1 cellular context compared by ENCODE assay signal in genomic region chr1:67916439-67916886, GRCh38.
A peak's percentile ranks its signal among the peaks of the same experiment; 100 is the strongest.
TF ChIP-seq lines count a peak whose summit lies in the region.

No MANE protein-coding gene starts in this region.

TF ChIP-seq in K562, 482 proteins besides CTCF, POLR2A, EP300 and RAD21 (continued from another document and continues in another):
- no peak for TF ChIP-seq ZBTB7A (IDR thresholded peaks at IDR 0.05; ENCODE audit: borderline replicate concordance, control insufficient read depth, low read depth, low read length)
- no peak for TF ChIP-seq MAX (CRISPR knock-in tag; IDR thresholded peaks at IDR 0.05)
- no peak for TF ChIP-seq ZFP91 (CRISPR knock-in tag; IDR thresholded peaks at IDR 0.05)
- peak; percentile 35; the same call in 1 of the 2 replicates for TF ChIP-seq USF1 (CRISPR knock-in tag; IDR thresholded peaks at IDR 0.05)
- TF ChIP-seq ZSCAN29 (IDR thresholded peaks at IDR 0.05) = no peak
- peak; percentile 72 for TF ChIP-seq ARID1B (IDR thresholded peaks at IDR 0.05)
- TF ChIP-seq DNMT1 (IDR thresholded peaks at IDR 0.05) = no peak
- no peak for TF ChIP-seq ARID2 (IDR thresholded peaks at IDR 0.05)
- no peak for TF ChIP-seq HDAC1 (IDR thresholded peaks at IDR 0.05)
- no peak for TF ChIP-seq POU5F1 (IDR thresholded peaks at IDR 0.05; ENCODE audit: borderline replicate concordance, low read depth, low read length, partially characterized antibody)
- TF ChIP-seq ZNF740 (CRISPR knock-in tag; IDR thresholded peaks at IDR 0.05) = no peak
- TF ChIP-seq ZNF740 (tag; IDR thresholded peaks at IDR 0.05) = no peak
- TF ChIP-seq HDAC8 (tag; IDR thresholded peaks at IDR 0.05) = 0 out of 2 replicates have a peak, but pooled peaks have one; percentile 18
- peak; percentile 24; the same call in 1 of the 2 replicates for TF ChIP-seq CREB3L1 (IDR thresholded peaks at IDR 0.05; ENCODE audit: borderline replicate concordance, low read depth)
- TF ChIP-seq BACH1 (tag; IDR thresholded peaks at IDR 0.05) = no peak
- TF ChIP-seq ADNP (tag; IDR thresholded peaks at IDR 0.05) = peak; percentile 43; the same call in 1 of the 2 replicates
- TF ChIP-seq THAP12 (CRISPR knock-in tag; IDR thresholded peaks at IDR 0.05) = no peak
- TF ChIP-seq NR0B1 (IDR thresholded peaks at IDR 0.05; ENCODE audit: partially characterized antibody) = no peak
- no peak for TF ChIP-seq AFF4 (CRISPR knock-in tag; IDR thresholded peaks at IDR 0.05)
- no peak for TF ChIP-seq CCAR2 (IDR thresholded peaks at IDR 0.05; ENCODE audit: low read depth, low read length)
- 0 out of 3 replicates have a peak, but pooled peaks of 1 of the 2 experiments have one; percentile 34 for TF ChIP-seq CBX3 (IDR thresholded peaks at IDR 0.05; ENCODE audit: borderline replicate concordance in 1 of 2, low read length in 2 of 2)
- no peak for TF ChIP-seq HOXB6 (CRISPR knock-in tag; IDR thresholded peaks at IDR 0.05; ENCODE audit: borderline replicate concordance)
- no peak for TF ChIP-seq PRPF4 (IDR thresholded peaks at IDR 0.05; ENCODE audit: insufficient read depth, low read depth, low read length, poor library complexity, severe bottlenecking)
- TF ChIP-seq MNT (conservative IDR thresholded peaks at IDR 0.05) = peak in 1 of 2 experiments; percentile 38; a peak in 1 of 4 replicates
- TF ChIP-seq MXD1 (CRISPR knock-in tag; IDR thresholded peaks at IDR 0.05; ENCODE audit: borderline replicate concordance, poor library complexity, severe bottlenecking) = no peak
- no peak for TF ChIP-seq NR2C2 (CRISPR knock-in tag; IDR thresholded peaks at IDR 0.05)
- TF ChIP-seq NR2C2 (tag; IDR thresholded peaks at IDR 0.05) = peak; percentile 74
- TF ChIP-seq TFE3 (CRISPR knock-in tag; IDR thresholded peaks at IDR 0.05) = no peak
- TF ChIP-seq SNRNP70 (optimal IDR thresholded peaks at IDR 0.05; ENCODE audit: low read depth, low read length) = no peak
- TF ChIP-seq KLF16 (IDR thresholded peaks at IDR 0.05) = peak; percentile 69; the same call in 1 of the 2 replicates
- TF ChIP-seq ZKSCAN8 (CRISPR knock-in tag; IDR thresholded peaks at IDR 0.05) = no peak
- no peak for TF ChIP-seq ZNF561 (CRISPR knock-in tag; conservative IDR thresholded peaks at IDR 0.05)
- no peak for TF ChIP-seq ZFX (CRISPR knock-in tag; IDR thresholded peaks at IDR 0.05)
- TF ChIP-seq ID3 (CRISPR knock-in tag; IDR thresholded peaks at IDR 0.05) = no peak
- no peak for TF ChIP-seq ID3 (tag; IDR thresholded peaks at IDR 0.05)
- TF ChIP-seq CEBPG (CRISPR knock-in tag; IDR thresholded peaks at IDR 0.05) = no peak
- no peak for TF ChIP-seq CEBPG (tag; conservative IDR thresholded peaks at IDR 0.05 in 1 of 2, IDR thresholded peaks at IDR 0.05 in 1 of 2)
- no peak for TF ChIP-seq TBL1XR1 (IDR thresholded peaks at IDR 0.05; ENCODE audit: low read length in 2 of 2)
- TF ChIP-seq ZBTB2 (IDR thresholded peaks at IDR 0.05) = 0 out of 2 replicates have a peak, but pooled peaks have one; percentile 50
- peak; percentile 68; the same call in 1 of the 2 replicates for TF ChIP-seq ZNF79 (CRISPR knock-in tag; IDR thresholded peaks at IDR 0.05; ENCODE audit: low read depth)
- peak; percentile 71 for TF ChIP-seq CBFA2T3 (IDR thresholded peaks at IDR 0.05)
- no peak for TF ChIP-seq EZH2 (IDR thresholded peaks at IDR 0.05; ENCODE audit: borderline replicate concordance, low read depth, low read length)
